ENCODE assay signal across 11 cellular contexts in genomic region chr2:238127165-238128060, GRCh38. TPM values are rescaled to one million over a fixed set of nuclear protein-coding genes. Genes with fewer than 3 reads are reported as not detected.
A peak's percentile ranks its signal among the peaks of the same experiment; 100 is the strongest.
DNase-seq lines count a peak whose midpoint lies in the region; ATAC-seq, FAIRE-seq and TF ChIP-seq lines count a peak whose summit lies in the region.
"Had no signal": no experiment of that assay in that cellular context is flagged by ENCODE, and none has a peak within 500 bp of the region (broad histone marks: within the 10 kb centered on the region; RNA-seq: fewer than 3 reads in every experiment).

No MANE protein-coding gene starts in this region.

- 18% methylated on average over 13 of the region's 36 CpGs for WGBS in K562 (ENCODE audit: insufficient coverage, low coverage, missing lambda C conversion rate)
- 44 to 54% (median 48%) methylated on average over 26 to 36 of the region's 36 CpGs for WGBS in stomach, 5 donors

- FAIRE-seq in K562 (lab: Jason Lieb, UNC): no peak

- peak overlapping the region in 1 of 2 experiments; percentile 50; a peak in 1 of 4 replicates for H3K9ac ChIP-seq in K562 (ENCODE audit: insufficient read depth in 1 of 2, low read depth in 2 of 2, low read length in 2 of 2)

- H3K9me3 ChIP-seq in HEK293 (ENCODE audit: control insufficient read depth, insufficient read depth, low read depth, low read length) (no peaks in the 10 kb centered on the region), K562 (replicated peaks; ENCODE audit: control insufficient read depth, insufficient read depth, low read depth, low read length) (0 out of 2 replicates have a peak, but pooled peaks cover 2% of the 10 kb centered on the region), mucosa of descending colon (no peaks in the 10 kb centered on the region), stomach (no peaks in the 10 kb centered on the region)

- TF ChIP-seq POLR2A in K562 (conservative IDR thresholded peaks at IDR 0.05) (no peak), stomach (IDR thresholded peaks at IDR 0.05) (no peak)

- no peaks in the 10 kb centered on the region for H3K4me1 ChIP-seq in HEK293 (ENCODE audit: control insufficient read depth, insufficient read depth, low read length)
- H3K4me1 ChIP-seq in K562 (replicated peaks in 1 of 2; ENCODE audit: control insufficient read depth in 2 of 2, insufficient read depth in 2 of 2, low read length in 2 of 2): peaks cover 0 to 54% of the 10 kb centered on the region in 2 experiments; a peak in 3 of 5 replicates
- no peaks in the 10 kb centered on the region for H3K4me1 ChIP-seq in mucosa of descending colon (ENCODE audit: low read depth)
- peaks cover 0 to 11% (median 7%) of the 10 kb centered on the region in 4 donors for H3K4me1 ChIP-seq in stomach

- POLR2A ChIA-PET in HEK293 (lab: Yijun Ruan, JAX) (no interaction called here), K562 (lab: Yijun Ruan, JAX) (interaction anchor here (0.5 to 0.6 kb wide), 2 partner anchors 9 to 212 kb away, joined by 3 to 4 read pairs; no protein-coding TSS in a partner anchor)

- H3K27me3 ChIP-seq in K562 (ENCODE audit: control insufficient read depth in 2 of 2, insufficient read depth in 2 of 2, low read length in 2 of 2) (peaks cover 5 to 50% of the 10 kb centered on the region in 2 experiments; a peak in 4 of 5 replicates), stomach (no peaks in the 10 kb centered on the region)

- H3K79me2 ChIP-seq in K562 (ENCODE audit: control insufficient read depth, insufficient read depth, low read length): no peaks in the 10 kb centered on the region

- TF ChIP-seq CTCF in AG10803 (conservative IDR thresholded peaks at IDR 0.05; ENCODE audit: low read length): 0 out of 2 replicates have a peak, but pooled peaks have one; percentile 1
- no peak for TF ChIP-seq CTCF in HEK293 (tag by site-specific recombination; IDR thresholded peaks at IDR 0.05)
- TF ChIP-seq CTCF in K562 (IDR thresholded peaks at IDR 0.05 in 2 of 3, conservative IDR thresholded peaks at IDR 0.05 in 1 of 3; ENCODE audit: insufficient read depth in 2 of 3, low read depth in 1 of 3, low read length in 3 of 3): 0 out of 6 replicates have a peak, but pooled peaks of 2 of the 3 experiments have one; percentile 17 to 26
- no peak for TF ChIP-seq CTCF in mucosa of descending colon (IDR thresholded peaks at IDR 0.05)
- TF ChIP-seq CTCF in stomach (IDR thresholded peaks at IDR 0.05): no peak

- no peak overlapping the region for H3K27ac ChIP-seq in HEK293 (ENCODE audit: extremely low read depth, low read depth, low read length)
- H3K27ac ChIP-seq in K562 (ENCODE audit: extremely low read depth, low read depth, low read length): no peak overlapping the region
- no peak overlapping the region for H3K27ac ChIP-seq in stomach

- CTCF ChIA-PET in HEK293 (lab: Yijun Ruan, JAX): no interaction called here
- CTCF ChIA-PET in K562 (lab: Yijun Ruan, JAX; ENCODE audit: low intra/inter-chr PET ratio): no interaction called here

- no peaks in the 10 kb centered on the region for H3K9me1 ChIP-seq in K562 (ENCODE audit: control insufficient read depth, insufficient read depth, low read length)

- in situ Hi-C loops in K562 (cut with MboI): no loop called here

- peak; percentile 31 for DNase-seq in AG10803 (ENCODE audit: low read depth)
- DNase-seq in K562 (ENCODE audit: extremely low read depth in 1 of 4, low spot score in 3 of 4): peak; percentile 65 to 77 (median 72)
- DNase-seq in mucosa of descending colon: peak; percentile 22 to 60 (median 34)
- no peak for DNase-seq in medulla oblongata (ENCODE audit: extremely low spot score)
- no peak for DNase-seq in stomach
- DNase-seq: islet precursor cell; stimulated activated naive CD4-positive, alpha-beta T cell treated with Interleukin-2 at 50 U/mL for 16 hours had no signal

- H2AFZ ChIP-seq in K562 (ENCODE audit: low read depth, low read length): peak overlapping the region; percentile 83

- TF ChIP-seq RAD21 in K562 (CRISPR knock-in tag; conservative IDR thresholded peaks at IDR 0.05 in 1 of 2, IDR thresholded peaks at IDR 0.05 in 1 of 2): no peak

- H3K36me3 ChIP-seq in HEK293 (ENCODE audit: control insufficient read depth in 2 of 2, insufficient read depth in 1 of 2, low read length in 2 of 2) (no peaks in the 10 kb centered on the region), K562 (ENCODE audit: control insufficient read depth, insufficient read depth, low read length) (no peaks in the 10 kb centered on the region), mucosa of descending colon (ENCODE audit: low read depth) (no peaks in the 10 kb centered on the region), stomach (no peaks in the 10 kb centered on the region)

- intact Hi-C loops in K562 (cut with micrococcal nuclease) (no loop called here), mucosa of descending colon (cut with DNase I, micrococcal nuclease) (no loop called here), stomach (cut with DNase I; ENCODE audit: low total_unique reads) (no loop called here)

- peak overlapping the region; percentile 10; the same call in 1 of the 2 replicates for H3K4me2 ChIP-seq in K562 (ENCODE audit: insufficient read depth, low read length)

- no TSS peak for BruUV-seq in K562 (replicated peaks; lab: Mats Ljungman, UMichigan)

- ATAC-seq in K562 (peak; percentile 95), mucosa of descending colon (peak; percentile 59), GM19035 (IDR thresholded peaks at IDR 0.05; ENCODE audit: unreplicated experiment) (no peak), HG03097 (IDR thresholded peaks at IDR 0.05; ENCODE audit: low FRiP score, unreplicated experiment) (no peak)

- no peak for TF ChIP-seq EP300 in K562 (IDR thresholded peaks at IDR 0.05; ENCODE audit: low read length)
- TF ChIP-seq EP300 in stomach (IDR thresholded peaks at IDR 0.05): no peak

- H4K20me1 ChIP-seq in K562 (replicated peaks; ENCODE audit: control insufficient read depth, insufficient read depth, low read length): no peaks in the 10 kb centered on the region

- no peak overlapping the region for H3K4me3 ChIP-seq in AG10803 (ENCODE audit: low read length)
- H3K4me3 ChIP-seq in HEK293 (ENCODE audit: low read depth, low read length): no peak overlapping the region
- H3K4me3 ChIP-seq in K562: no peak overlapping the region
- H3K4me3 ChIP-seq in mucosa of descending colon: no peak overlapping the region
- H3K4me3 ChIP-seq in stomach: peak overlapping the region in 2 of 4 donors; percentile 26 to 27

RNA-seq across cellular contexts. Expression of gene KLHL30, which starts 11.1 kb away (rescaled TPM):
- 0.21 TPM in 1 of 2 replicates, not detected in the other for total RNA-seq in K562 (2011; cell fraction: chromatin; rRNA removed; ENCODE audit: low replicate concordance)
- 0.53 and 0.67 TPM in 2 replicates for total RNA-seq in K562 (2011; cell fraction: nucleolus; rRNA removed)
- 0.07 TPM in 1 of 2 replicates, not detected in the other for total RNA-seq in K562 (2011; cell fraction: nucleoplasm; rRNA removed)
- total RNA-seq in K562 (2014; rRNA removed): not detected in 2 replicates
- total RNA-seq in K562 (2014; rRNA removed; fragmentation: Illumina TruSeq; extraction: Trizol): not detected in 2 replicates
- total RNA-seq in K562 (2015; rRNA removed; fragmentation: Illumina TruSeq; extraction: Trizol): not detected in 2 replicates
- total RNA-seq in K562 (2021): 0.04 TPM in 1 of 2 replicates, not detected in the other
- polyA plus RNA-seq in K562 (2011; rRNA removed): 0.03 TPM in 1 of 2 replicates, not detected in the other
- 0.09 TPM in 1 of 2 replicates, not detected in the other for polyA plus RNA-seq in K562 (2011; cell fraction: cytosol; rRNA removed)
- polyA plus RNA-seq in K562 (2011; cell fraction: nucleus; rRNA removed): 0.07 and 0.09 TPM in 2 replicates
- polyA plus RNA-seq in K562 (2012): 0.03 and 0.06 TPM in 2 replicates
- polyA plus RNA-seq in K562 (2014; fragmentation: Illumina TruSeq; extraction: Trizol): not detected in 2 replicates
- polyA plus RNA-seq in K562 (2014; fragmentation: Nextera tagmentation; extraction: Ambion mirVana): not detected
- polyA plus RNA-seq in K562 (2014; rRNA removed): not detected in 2 replicates
- not detected in 2 replicates for polyA minus RNA-seq in K562 (2011; rRNA and poly(A)+ RNA removed)
- not detected in 2 replicates for polyA minus RNA-seq in K562 (2011; cell fraction: cytosol; rRNA and poly(A)+ RNA removed)
- 0.11 and 0.13 TPM in 2 replicates for polyA minus RNA-seq in K562 (2011; cell fraction: nucleus; rRNA and poly(A)+ RNA removed)
- 1 to 10 TPM in 1 of 3 donors, under 1 TPM in 2; 0.17 to 1.1 (median 0.24) TPM for total RNA-seq in mucosa of descending colon
- total RNA-seq in stomach: 1 to 10 TPM in 2 of 5 donors, under 1 TPM in 1, not detected in 2; 0.29 to 1.7 (median 1.3) TPM
- under 1 TPM; 0.06 to 0.46 (median 0.15) TPM for polyA plus RNA-seq in stomach
- polyA plus RNA-seq: IgD-negative memory B cell had no signal

RNA-seq across cellular contexts. Expression of gene ESPNL, which starts 27.3 kb away (rescaled TPM):
- total RNA-seq in K562 (2011; cell fraction: chromatin; rRNA removed; ENCODE audit: low replicate concordance): 0.30 TPM in 1 of 2 replicates, not detected in the other
- 0.26 and 0.33 TPM in 2 replicates for total RNA-seq in K562 (2011; cell fraction: nucleolus; rRNA removed)
- 0.07 TPM in 1 of 2 replicates, not detected in the other for total RNA-seq in K562 (2011; cell fraction: nucleoplasm; rRNA removed)
- total RNA-seq in K562 (2014; rRNA removed) (0.04 and 0.09 TPM in 2 replicates), K562 (2014; rRNA removed; fragmentation: Illumina TruSeq; extraction: Trizol) (not detected in 2 replicates), K562 (2015; rRNA removed; fragmentation: Illumina TruSeq; extraction: Trizol) (0.04 TPM in 2 replicates), K562 (2021) (0.04 and 0.09 TPM in 2 replicates), mucosa of descending colon (under 1 TPM; 0.23 to 0.63 (median 0.47) TPM), stomach (1 to 10 TPM in 1 of 5 donors, under 1 TPM in 1, not detected in 3; 0.73 to 1.3 TPM)
- polyA plus RNA-seq in K562 (2011; rRNA removed) (0.04 and 0.07 TPM in 2 replicates), K562 (2014; fragmentation: Illumina TruSeq; extraction: Trizol) (0.03 and 0.08 TPM in 2 replicates), K562 (2014; fragmentation: Nextera tagmentation; extraction: Ambion mirVana) (not detected), K562 (2014; rRNA removed) (0.05 TPM in 1 of 2 replicates, not detected in the other), stomach (under 1 TPM; 0.05 to 0.31 (median 0.25) TPM)
- polyA plus RNA-seq in K562 (2011; cell fraction: cytosol; rRNA removed): 0.13 and 0.30 TPM in 2 replicates
- 0.28 and 0.55 TPM in 2 replicates for polyA plus RNA-seq in K562 (2011; cell fraction: nucleus; rRNA removed)
- polyA plus RNA-seq in K562 (2012): 0.06 and 0.10 TPM in 2 replicates
- not detected in 2 replicates for polyA minus RNA-seq in K562 (2011; rRNA and poly(A)+ RNA removed)
- not detected in 2 replicates for polyA minus RNA-seq in K562 (2011; cell fraction: cytosol; rRNA and poly(A)+ RNA removed)
- 0.44 and 0.94 TPM in 2 replicates for polyA minus RNA-seq in K562 (2011; cell fraction: nucleus; rRNA and poly(A)+ RNA removed)

RNA-seq across cellular contexts. Expression of gene ERFE, which starts 31.4 kb away (rescaled TPM):
- 6.9 and 19.3 TPM in 2 replicates for total RNA-seq in K562 (2011; cell fraction: chromatin; rRNA removed; ENCODE audit: low replicate concordance)
- 14.7 and 17.0 TPM in 2 replicates for total RNA-seq in K562 (2011; cell fraction: nucleolus; rRNA removed)
- total RNA-seq in K562 (2011; cell fraction: nucleoplasm; rRNA removed): 9.9 and 10.2 TPM in 2 replicates
- total RNA-seq in K562 (2014; rRNA removed): 4.1 and 5.8 TPM in 2 replicates
- total RNA-seq in K562 (2014; rRNA removed; fragmentation: Illumina TruSeq; extraction: Trizol): 2.5 and 3.7 TPM in 2 replicates
- 1.0 and 1.1 TPM in 2 replicates for total RNA-seq in K562 (2015; rRNA removed; fragmentation: Illumina TruSeq; extraction: Trizol)
- 6.5 and 6.7 TPM in 2 replicates for total RNA-seq in K562 (2021)
- polyA plus RNA-seq in K562 (2011; rRNA removed): 2.5 and 3.1 TPM in 2 replicates
- 2.4 and 5.0 TPM in 2 replicates for polyA plus RNA-seq in K562 (2011; cell fraction: cytosol; rRNA removed)
- 7.7 and 15.1 TPM in 2 replicates for polyA plus RNA-seq in K562 (2011; cell fraction: nucleus; rRNA removed)
- 2.7 and 20.8 TPM in 2 replicates for polyA plus RNA-seq in K562 (2012)
- polyA plus RNA-seq in K562 (2014; fragmentation: Illumina TruSeq; extraction: Trizol): 5.2 and 5.4 TPM in 2 replicates
- 1 to 10 TPM in 1 of 2 experiments, under 1 TPM in 1; 0.55 to 1.1 TPM for polyA plus RNA-seq in K562 (2014; fragmentation: Nextera tagmentation; extraction: Ambion mirVana)
- 7.1 and 8.2 TPM in 2 replicates for polyA plus RNA-seq in K562 (2014; rRNA removed)
- 0.18 and 0.35 TPM in 2 replicates for polyA minus RNA-seq in K562 (2011; rRNA and poly(A)+ RNA removed)
- polyA minus RNA-seq in K562 (2011; cell fraction: cytosol; rRNA and poly(A)+ RNA removed): 1.0 TPM in 1 of 2 replicates, not detected in the other
- 1.9 and 3.0 TPM in 2 replicates for polyA minus RNA-seq in K562 (2011; cell fraction: nucleus; rRNA and poly(A)+ RNA removed)
- under 1 TPM; 0.38 to 0.58 (median 0.51) TPM for total RNA-seq in mucosa of descending colon
- total RNA-seq in stomach: 1 to 10 TPM in 1 of 5 donors, under 1 TPM in 1, not detected in 3; 0.89 to 1.1 TPM
- under 1 TPM in 2 of 3 donors, not detected in 1; 0.13 to 0.75 TPM for polyA plus RNA-seq in stomach
- polyA plus RNA-seq: IgD-negative memory B cell had no signal

Comparison
In these comparisons a context has a peak if more than half of its experiments do, and no peak if none do; other contexts are left out.
1. DNase-seq: peak in AG10803 (single experiment), K562 (4 of 4) and mucosa of descending colon (3 of 3); none in medulla oblongata (single experiment) and stomach (single experiment).
2. CTCF ChIP-seq: peak in AG10803 (single experiment) and K562 (2 of 3); none in HEK293 (single experiment), mucosa of descending colon (single experiment) and stomach (0 of 7).
3. ATAC-seq: peak in K562 (single experiment) and mucosa of descending colon (single experiment); none in GM19035 (single experiment) and HG03097 (single experiment).